ENCODE assay signal across 12 cellular contexts in the genomic region with DNA sequence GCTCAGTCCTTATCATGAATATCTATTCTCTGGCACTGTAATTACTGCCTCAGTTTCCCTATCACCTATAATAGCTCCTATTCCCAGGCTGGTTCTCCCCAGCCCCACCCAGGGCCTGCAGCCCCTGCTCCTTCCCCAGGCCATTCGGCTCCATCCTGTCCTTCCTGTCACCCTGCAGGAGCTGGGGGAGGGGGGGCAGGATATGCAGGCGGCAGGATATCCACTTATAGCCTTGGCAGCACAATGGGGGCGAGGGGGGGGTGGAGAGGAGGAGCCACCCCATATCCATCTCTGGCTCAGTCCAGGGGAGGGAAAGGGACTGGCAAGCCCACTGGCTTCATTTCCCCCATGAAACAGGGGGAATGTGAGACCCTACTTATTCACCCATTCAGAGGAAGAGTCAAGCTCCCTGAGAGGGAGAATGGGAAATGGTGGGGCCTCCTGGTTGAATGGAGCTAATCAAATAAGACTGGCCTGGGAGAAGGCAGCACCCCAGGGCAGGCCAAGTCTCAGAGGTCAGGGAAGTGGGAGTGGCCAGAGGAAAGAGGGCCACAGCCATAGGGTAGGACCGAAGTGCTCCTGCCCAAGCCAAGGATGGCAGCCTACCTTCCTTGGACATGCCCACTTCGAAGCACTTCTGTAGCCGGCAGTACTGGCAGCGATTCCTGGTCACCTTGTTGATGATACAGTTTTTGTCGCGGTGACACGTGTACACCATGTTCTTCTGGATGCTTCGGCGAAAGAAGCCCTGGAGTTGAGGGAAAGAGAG. TPM values are rescaled to one million over a fixed set of nuclear protein-coding genes. Genes with fewer than 3 reads are reported as not detected.
DNase-seq lines count a peak whose midpoint lies in the region; ATAC-seq and TF ChIP-seq lines count a peak whose summit lies in the region.
"Had no signal": no experiment of that assay in that cellular context is flagged by ENCODE, and none has a peak within 500 bp of the region (broad histone marks: within the 10 kb centered on the region; RNA-seq: fewer than 3 reads in every experiment).

No MANE protein-coding gene starts in this region.

- H3K4me3 ChIP-seq in OCI-LY7 (ENCODE audit: low read depth, low read length, poor library complexity, severe bottlenecking) (peak overlapping the region; percentile 23), mesendoderm (ENCODE audit: low read length) (no peak overlapping the region), foreskin fibroblast (ENCODE audit: low read depth in 1 of 2, low read length in 2 of 2) (no peak overlapping the region)
- H3K4me3 ChIP-seq: skin epidermis had no signal

- H3K4me1 ChIP-seq in OCI-LY7 (ENCODE audit: insufficient read depth, low read length, poor library complexity, severe bottlenecking) (peaks cover 89% of the 10 kb centered on the region), mesendoderm (ENCODE audit: control insufficient read depth, low read depth, low read length) (peaks cover 44% of the 10 kb centered on the region)

- no peak overlapping the region for H2AFZ ChIP-seq in OCI-LY7 (ENCODE audit: low read length)

- no peak overlapping the region for H2BK120ac ChIP-seq in mesendoderm (ENCODE audit: low read depth, low read length)

- H3K27me3 ChIP-seq in CD4-positive, alpha-beta T cell (ENCODE audit: control insufficient read depth, insufficient read depth, low read length), result no peaks in the 10 kb centered on the region
- no peaks in the 10 kb centered on the region for H3K27me3 ChIP-seq in mesendoderm (ENCODE audit: insufficient read depth, low read length, poor library complexity)
- H3K27me3 ChIP-seq: BE2C had no signal

- no peaks in the 10 kb centered on the region for H4K20me1 ChIP-seq in OCI-LY7 (ENCODE audit: insufficient read depth, low read length)

- H3K9me3 ChIP-seq in CD4-positive, alpha-beta T cell (ENCODE audit: control insufficient read depth, low read length), result no peaks in the 10 kb centered on the region
- no peaks in the 10 kb centered on the region for H3K9me3 ChIP-seq in OCI-LY7 (ENCODE audit: low read length)
- H3K9me3 ChIP-seq: BE2C had no signal

- no peak for DNase-seq in CD4-positive, alpha-beta T cell
- DNase-seq in OCI-LY7 (ENCODE audit: low spot score) (peak; percentile 46), endothelial cell (ENCODE audit: low spot score) (peak; percentile 71), mesendoderm (peak; percentile 81), T-helper 9 cell (no peak), NCI-H1092 treated with DMSO at 0.1 percent for 48 hours (lab: John Stamatoyannopoulos, UW) (no peak), foreskin fibroblast (no peak)
- DNase-seq: BE2C, natural killer cell, NCI-H187 had no signal

- H3K23ac ChIP-seq in mesendoderm (ENCODE audit: low read length), result peak overlapping the region; percentile 1

- no peak overlapping the region for H4K8ac ChIP-seq in mesendoderm (ENCODE audit: low read depth, low read length)

- peak overlapping the region; percentile 86 for H3K56ac ChIP-seq in mesendoderm (ENCODE audit: low read length)

- intact Hi-C loops in CD4-positive, alpha-beta T cell (cut with DNase I, micrococcal nuclease), result loop anchor here (5.0 kb wide), 2 partner anchors 52 to 127 kb away; a partner anchor contains a TSS
- intact Hi-C loops in OCI-LY7 (cut with micrococcal nuclease; ENCODE audit: unreplicated experiment), result no loop called here

- H3K9me3 Mint-ChIP-seq in CD4-positive, alpha-beta T cell, result no peaks in the 10 kb centered on the region
- no peaks in the 10 kb centered on the region for H3K9me3 Mint-ChIP-seq in endothelial cell (ENCODE audit: unreplicated experiment)
- H3K9me3 Mint-ChIP-seq: natural killer cell had no signal

- TF ChIP-seq CTCF in CD4-positive, alpha-beta T cell (IDR thresholded peaks at IDR 0.05), result no peak
- TF ChIP-seq CTCF in OCI-LY7 (conservative IDR thresholded peaks at IDR 0.05; ENCODE audit: low read length) (no peak), endothelial cell (IDR thresholded peaks at IDR 0.05; ENCODE audit: unreplicated experiment) (no peak), foreskin fibroblast (IDR thresholded peaks at IDR 0.05; ENCODE audit: low read depth, low read length) (no peak)

- peak overlapping the region; percentile 91 for H2BK5ac ChIP-seq in mesendoderm (ENCODE audit: low read length)

- H3K27me3 Mint-ChIP-seq in CD4-positive, alpha-beta T cell, result no peaks in the 10 kb centered on the region
- H3K27me3 Mint-ChIP-seq in endothelial cell (ENCODE audit: unreplicated experiment), result peaks cover 22% of the 10 kb centered on the region

- H3K36me3 Mint-ChIP-seq in CD4-positive, alpha-beta T cell (ENCODE audit: low read depth), result peaks cover 72% of the 10 kb centered on the region
- H3K36me3 Mint-ChIP-seq in endothelial cell (ENCODE audit: low read depth, unreplicated experiment), result peaks cover 8% of the 10 kb centered on the region
- H3K36me3 Mint-ChIP-seq: natural killer cell had no signal

- H2AK5ac ChIP-seq in mesendoderm (ENCODE audit: low read length), result peak overlapping the region; percentile 88

- peak overlapping the region; percentile 32 for H3K9ac ChIP-seq in mesendoderm (ENCODE audit: low read length)

- no TSS peak for BruUV-seq in OCI-LY7 (replicated peaks; lab: Mats Ljungman, UMichigan)

- no CpG with 5 or more reads among the region's 12 CpGs for WGBS in mesendoderm (ENCODE audit: extremely low coverage, insufficient coverage, low lambda C conversion rate)

- H2BK15ac ChIP-seq in mesendoderm (replicated peaks; ENCODE audit: low read depth), result no peak overlapping the region

- H3K18ac ChIP-seq in mesendoderm (ENCODE audit: low read length), result peak overlapping the region; percentile 20

- peak overlapping the region; percentile 7 for H4K5ac ChIP-seq in mesendoderm (ENCODE audit: low read length)

- POLR2A ChIA-PET in CD4-positive, alpha-beta T cell (lab: Charles Lee), result interaction anchor here (0.6 to 3.5 kb wide), 9 partner anchors 9 to 109 kb away, joined by 3 to 23 read pairs (median 5); a partner anchor contains a TSS
- POLR2A ChIA-PET in OCI-LY7 (lab: Charles Lee), result interaction anchor here (0.8 to 6.2 kb wide), 6 partner anchors 13 to 112 kb away, joined by 3 to 41 read pairs (median 3); a partner anchor contains a TSS

- peaks cover 9% of the 10 kb centered on the region; the same call in 1 of the 2 replicates for H3K36me3 ChIP-seq in OCI-LY7 (ENCODE audit: insufficient read depth, low read length)
- H3K36me3 ChIP-seq in mesendoderm (ENCODE audit: control insufficient read depth, insufficient read depth, low read length), result peaks cover 10% of the 10 kb centered on the region

- H3K4me2 ChIP-seq in OCI-LY7 (ENCODE audit: low read length) (peak overlapping the region; percentile 96), mesendoderm (ENCODE audit: low read length) (no peak overlapping the region)

- CTCF ChIA-PET in CD4-positive, alpha-beta T cell (lab: Charles Lee), result interaction anchor here (0.5 to 8.3 kb wide), 10 partner anchors 21 to 294 kb away, joined by 3 to 68 read pairs (median 11); a partner anchor contains a TSS
- CTCF ChIA-PET in OCI-LY7 (lab: Charles Lee; ENCODE audit: unreplicated experiment), result interaction anchor here (0.6 to 6.0 kb wide), 9 partner anchors 37 to 839 kb away, joined by 3 to 80 read pairs (median 4); a partner anchor contains a TSS

- no peaks in the 10 kb centered on the region for H3K79me2 ChIP-seq in OCI-LY7 (ENCODE audit: insufficient read depth, low read depth, low read length)
- H3K79me2 ChIP-seq in mesendoderm (ENCODE audit: control insufficient read depth, insufficient read depth, low read length), result peaks cover 21% of the 10 kb centered on the region

- H3K79me1 ChIP-seq in mesendoderm (ENCODE audit: low read length), result peaks cover 18% of the 10 kb centered on the region

- peak overlapping the region; percentile 24 for H3K4ac ChIP-seq in mesendoderm (ENCODE audit: low read depth, low read length)

- H3K4me3 Mint-ChIP-seq in CD4-positive, alpha-beta T cell, result peak overlapping the region; percentile 100
- peak overlapping the region; percentile 73 for H3K4me3 Mint-ChIP-seq in endothelial cell (ENCODE audit: unreplicated experiment)
- H3K4me3 Mint-ChIP-seq: natural killer cell had no signal

- no peak overlapping the region for H3K27ac ChIP-seq in CD4-positive, alpha-beta T cell (ENCODE audit: low read depth, low read length)
- H3K27ac ChIP-seq in OCI-LY7 (ENCODE audit: low read depth, low read length, poor library complexity, severe bottlenecking) (peak overlapping the region; percentile 27), mesendoderm (ENCODE audit: low read depth, low read length) (peak overlapping the region; percentile 16)

- peaks cover 70% of the 10 kb centered on the region for H3K4me1 Mint-ChIP-seq in CD4-positive, alpha-beta T cell (ENCODE audit: low read depth)
- peaks cover 64% of the 10 kb centered on the region for H3K4me1 Mint-ChIP-seq in endothelial cell (ENCODE audit: unreplicated experiment)

- peak overlapping the region; percentile 64 for H3K27ac Mint-ChIP-seq in CD4-positive, alpha-beta T cell
- H3K27ac Mint-ChIP-seq in endothelial cell (ENCODE audit: unreplicated experiment), result peak overlapping the region; percentile 74

- ATAC-seq in CD4-positive, alpha-beta T cell (ENCODE audit: poor library complexity), result no peak
- no peak for ATAC-seq in GM21737 (IDR thresholded peaks at IDR 0.05; ENCODE audit: unreplicated experiment)
- ATAC-seq: natural killer cell had no signal

- no peaks in the 10 kb centered on the region for H3K9me2 ChIP-seq in OCI-LY7 (ENCODE audit: insufficient read depth, low read length)

RNA-seq across cellular contexts. Expression of a gene that starts 7.8 kb away (rescaled TPM):
- total RNA-seq in CD4-positive, alpha-beta T cell, result 100 to 1,000 TPM; 166 to 180 TPM
- 48.6 and 51.7 TPM in 2 replicates for total RNA-seq in OCI-LY7 (2014; rRNA removed; shearing (Covaris generic))
- total RNA-seq in OCI-LY7 (2022) (153 and 207 TPM in 2 replicates), endothelial cell (ENCODE audit: unreplicated experiment) (0.56 TPM)
- polyA plus RNA-seq in mesendoderm (2013, experiment 1 of 2), result 0.49 TPM
- polyA plus RNA-seq in mesendoderm (2013, experiment 2 of 2), result 0.88 TPM

RNA-seq across cellular contexts. Expression of a gene that starts 17.1 kb away (rescaled TPM):
- total RNA-seq in CD4-positive, alpha-beta T cell, result 10 to 100 TPM; 14.0 to 15.8 TPM
- 1.4 and 7.0 TPM in 2 replicates for total RNA-seq in OCI-LY7 (2014; rRNA removed; shearing (Covaris generic))
- total RNA-seq in OCI-LY7 (2022), result 5.1 and 8.4 TPM in 2 replicates
- 7.9 TPM for total RNA-seq in endothelial cell (ENCODE audit: unreplicated experiment)
- 28.5 TPM for polyA plus RNA-seq in mesendoderm (2013, experiment 1 of 2)
- 26.2 TPM for polyA plus RNA-seq in mesendoderm (2013, experiment 2 of 2)

RNA-seq across cellular contexts. Expression of a gene that starts 34.1 kb away (rescaled TPM):
- 10 to 100 TPM; 56.7 to 57.3 TPM for total RNA-seq in CD4-positive, alpha-beta T cell
- 18.9 and 25.8 TPM in 2 replicates for total RNA-seq in OCI-LY7 (2014; rRNA removed; shearing (Covaris generic))
- 26.9 and 32.0 TPM in 2 replicates for total RNA-seq in OCI-LY7 (2022)
- 23.8 TPM for total RNA-seq in endothelial cell (ENCODE audit: unreplicated experiment)
- 3.2 TPM for polyA plus RNA-seq in mesendoderm (2013, experiment 1 of 2)
- 3.5 TPM for polyA plus RNA-seq in mesendoderm (2013, experiment 2 of 2)

RNA-seq across cellular contexts. Expression of a gene that starts 34.3 kb away (rescaled TPM):
- total RNA-seq in CD4-positive, alpha-beta T cell, result 10 to 100 TPM; 24.4 to 24.7 TPM
- total RNA-seq in OCI-LY7 (2014; rRNA removed; shearing (Covaris generic)), result 26.1 and 31.6 TPM in 2 replicates
- total RNA-seq in OCI-LY7 (2022) (58.2 and 66.5 TPM in 2 replicates), endothelial cell (ENCODE audit: unreplicated experiment) (47.6 TPM)
- 6.8 TPM for polyA plus RNA-seq in mesendoderm (2013, experiment 1 of 2)
- polyA plus RNA-seq in mesendoderm (2013, experiment 2 of 2), result 7.1 TPM

RNA-seq across cellular contexts. Expression of a gene that starts 53.2 kb away (rescaled TPM):
- under 1 TPM; 0.20 to 0.71 TPM for total RNA-seq in CD4-positive, alpha-beta T cell
- 77.4 and 78.2 TPM in 2 replicates for total RNA-seq in OCI-LY7 (2014; rRNA removed; shearing (Covaris generic))
- total RNA-seq in OCI-LY7 (2022) (121 and 137 TPM in 2 replicates), endothelial cell (ENCODE audit: unreplicated experiment) (11.8 TPM)
- 16.8 TPM for polyA plus RNA-seq in mesendoderm (2013, experiment 1 of 2)
- 15.4 TPM for polyA plus RNA-seq in mesendoderm (2013, experiment 2 of 2)

Comparison
In these comparisons a context has a peak if more than half of its experiments do, and no peak if none do; other contexts are left out.
1. DNase-seq: peak in OCI-LY7 (single experiment), endothelial cell (single experiment) and mesendoderm (single experiment); none in CD4-positive, alpha-beta T cell (0 of 10), T-helper 9 cell (single experiment), NCI-H1092 treated with DMSO at 0.1 percent for 48 hours (single experiment) and foreskin fibroblast (0 of 2).
2. RNA of a gene that starts 7.8 kb away (total RNA-seq): 48.6 to 207 TPM in OCI-LY7 and 166 to 180 TPM in CD4-positive, alpha-beta T cell; 0.56 TPM in endothelial cell (single experiment); every median in the first group is over 10 times any median in the second.